In genomic region chr15:41791970-41792637, GRCh38 we compare ENCODE assay signal across 1 cellular context.
TF ChIP-seq lines count a peak whose summit lies in the region.

No MANE protein-coding gene starts in this region.

TF ChIP-seq in SK-N-SH, 30 proteins besides CTCF, POLR2A, EP300 and RAD21 (continued from another document):
- TF ChIP-seq ZBTB33 (IDR thresholded peaks at IDR 0.05; ENCODE audit: borderline replicate concordance, low read depth) (no peak), MXI1 (IDR thresholded peaks at IDR 0.05; ENCODE audit: low read depth, low read length) (no peak), USF2 (IDR thresholded peaks at IDR 0.05; ENCODE audit: borderline replicate concordance, low read depth, low read length) (no peak), POLR2AphosphoS5 (IDR thresholded peaks at IDR 0.05; ENCODE audit: low read depth, low read length) (no peak), MAX (IDR thresholded peaks at IDR 0.05; ENCODE audit: low read depth) (no peak), JUND (IDR thresholded peaks at IDR 0.05) (no peak), FOXM1 (IDR thresholded peaks at IDR 0.05; ENCODE audit: low read depth) (no peak), RFX5 (IDR thresholded peaks at IDR 0.05; ENCODE audit: low read length) (no peak), SIN3A (IDR thresholded peaks at IDR 0.05; ENCODE audit: borderline replicate concordance, low read depth, low read length) (no peak), EZH2phosphoT487 (IDR thresholded peaks at IDR 0.05; ENCODE audit: borderline replicate concordance, low read depth) (no peak), PBX3 (IDR thresholded peaks at IDR 0.05) (no peak), MEF2A (IDR thresholded peaks at IDR 0.05; ENCODE audit: borderline replicate concordance, low read depth) (no peak)
TF ChIP-seq in SK-N-SH: peak in this region for 0.
